Comparison of ENCODE assay signal across 2 cellular contexts in genomic region chr17:16435951-16436886, GRCh38.
TF ChIP-seq lines count a peak whose summit lies in the region.

No MANE protein-coding gene starts in this region.

TF ChIP-seq in WTC11, 78 proteins besides CTCF, POLR2A, EP300 and RAD21 (continued from another document):
- TF ChIP-seq ZNF532 (CRISPR knock-in tag; IDR thresholded peaks at IDR 0.05; ENCODE audit: borderline replicate concordance): no peak
- no peak for TF ChIP-seq SMAD3 (CRISPR knock-in tag; IDR thresholded peaks at IDR 0.05; ENCODE audit: borderline replicate concordance)
- no peak for TF ChIP-seq ZMAT4 (CRISPR knock-in tag; IDR thresholded peaks at IDR 0.05)
- no peak for TF ChIP-seq MAX (CRISPR knock-in tag; IDR thresholded peaks at IDR 0.05)
TF ChIP-seq in WTC11: peak in this region for 0.

TF ChIP-seq in SK-N-SH treated with all-trans-retinoic acid at 6 μM for 48 hours, 23 proteins besides CTCF, POLR2A, EP300 and RAD21 (continued from another document):
- no peak for TF ChIP-seq ZNF565 (CRISPR knock-in tag; conservative IDR thresholded peaks at IDR 0.05; ENCODE audit: low read depth)
- TF ChIP-seq SNAI2 (CRISPR knock-in tag; IDR thresholded peaks at IDR 0.05): no peak
- no peak for TF ChIP-seq OSR1 (CRISPR knock-in tag; IDR thresholded peaks at IDR 0.05)
- no peak for TF ChIP-seq GLIS3 (CRISPR knock-in tag; IDR thresholded peaks at IDR 0.05)
